1 cellular context compared by ENCODE assay signal in genomic region chr17:1003972-1004768, GRCh38.
TF ChIP-seq lines count a peak whose summit lies in the region.

No MANE protein-coding gene starts in this region.

TF ChIP-seq in H1, 55 proteins besides CTCF, POLR2A, EP300 and RAD21:
- TF ChIP-seq BCL11A (IDR thresholded peaks at IDR 0.05; ENCODE audit: low read depth in 2 of 2, low read length in 2 of 2) (no peak), POU5F1 (IDR thresholded peaks at IDR 0.05; ENCODE audit: low read depth, low read length) (no peak), CHD2 (IDR thresholded peaks at IDR 0.05; ENCODE audit: low read length) (no peak), ATF2 (IDR thresholded peaks at IDR 0.05; ENCODE audit: low read length) (no peak), TBP (IDR thresholded peaks at IDR 0.05; ENCODE audit: low read depth, low read length) (no peak), TAF7 (optimal IDR thresholded peaks at IDR 0.05; ENCODE audit: borderline replicate concordance, low read depth, low read length) (no peak), EGR1 (IDR thresholded peaks at IDR 0.05; ENCODE audit: borderline replicate concordance, low read depth, low read length) (no peak), TAF1 (IDR thresholded peaks at IDR 0.05; ENCODE audit: low read depth, low read length) (no peak)
